ENCODE assay signal across 8 cellular contexts in the genomic region with DNA sequence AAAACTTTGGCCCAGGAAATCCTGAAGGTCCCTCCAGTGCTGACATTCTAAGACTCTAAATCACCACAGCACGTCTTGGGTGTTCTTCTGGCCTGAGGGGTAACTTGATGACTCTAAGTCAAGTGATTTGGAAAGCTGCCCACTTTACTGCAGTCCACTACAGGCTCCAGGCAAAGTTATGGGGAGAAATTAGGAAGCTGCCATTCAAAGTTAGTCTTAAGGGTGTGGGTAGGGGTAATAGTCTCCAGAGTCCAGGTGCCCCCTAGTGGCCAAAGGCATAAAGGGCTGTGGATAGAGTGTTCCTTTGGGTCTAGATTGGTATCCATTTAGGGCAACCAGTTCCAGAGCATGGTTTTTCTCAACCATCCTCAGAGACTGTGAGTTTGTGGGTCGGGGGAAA. TPM values are rescaled to one million over a fixed set of nuclear protein-coding genes. Genes with fewer than 3 reads are reported as not detected.
DNase-seq lines count a peak whose midpoint lies in the region; ATAC-seq and TF ChIP-seq lines count a peak whose summit lies in the region.

No MANE protein-coding gene starts in this region.

- no peak for TF ChIP-seq POLR2A in adrenal gland (IDR thresholded peaks at IDR 0.05)

- no peaks in the 10 kb centered on the region for H3K27me3 ChIP-seq in Loucy (ENCODE audit: insufficient read depth, low read length, poor library complexity, severe bottlenecking)
- no peaks in the 10 kb centered on the region for H3K27me3 ChIP-seq in SU-DHL-6 (ENCODE audit: low read length)
- peaks cover 3% of the 10 kb centered on the region for H3K27me3 ChIP-seq in adrenal gland
- H3K27me3 ChIP-seq in left ventricle myocardium inferior (ENCODE audit: low read depth) = no peaks in the 10 kb centered on the region

- H3K4me3 ChIP-seq in Loucy (ENCODE audit: low read length, poor library complexity, severe bottlenecking) = no peak overlapping the region
- H3K4me3 ChIP-seq in SU-DHL-6 (ENCODE audit: insufficient read depth, low read length, poor library complexity, severe bottlenecking) = no peak overlapping the region
- no peak overlapping the region for H3K4me3 ChIP-seq in adrenal gland
- no peak overlapping the region for H3K4me3 ChIP-seq in left ventricle myocardium inferior

- no peak overlapping the region for H3K4me2 ChIP-seq in Loucy (ENCODE audit: low read depth, low read length, poor library complexity, severe bottlenecking)
- H3K4me2 ChIP-seq in SU-DHL-6 (ENCODE audit: low read depth, low read length, poor library complexity, severe bottlenecking) = no peak overlapping the region

- no peaks in the 10 kb centered on the region for H3K9me3 ChIP-seq in Loucy (ENCODE audit: insufficient read depth, low read depth, low read length)
- H3K9me3 ChIP-seq in SU-DHL-6 (ENCODE audit: insufficient read depth, low read length) = no peaks in the 10 kb centered on the region
- H3K9me3 ChIP-seq in adrenal gland (replicated peaks in 1 of 3) = no peaks in the 10 kb centered on the region
- no peaks in the 10 kb centered on the region for H3K9me3 ChIP-seq in left ventricle myocardium inferior (replicated peaks)

- no peaks in the 10 kb centered on the region for H3F3A ChIP-seq in Loucy (ENCODE audit: low read depth)
- H3F3A ChIP-seq in SU-DHL-6 (ENCODE audit: insufficient read depth) = no peaks in the 10 kb centered on the region

- H3K9ac ChIP-seq in Loucy (ENCODE audit: low read depth, low read length, poor library complexity, severe bottlenecking) (no peak overlapping the region), SU-DHL-6 (ENCODE audit: low read length) (no peak overlapping the region)

- DNase-seq in COLO829 (ENCODE audit: low spot score) (peak; percentile 86), adrenal gland (peak; percentile 60 to 88 (median 73)), left ventricle myocardium inferior (peak; percentile 31), sciatic nerve (ENCODE audit: low spot score) (peak; percentile 77)

- H3K36me3 ChIP-seq in Loucy (ENCODE audit: insufficient read depth, low read length) = no peaks in the 10 kb centered on the region
- no peaks in the 10 kb centered on the region for H3K36me3 ChIP-seq in SU-DHL-6 (ENCODE audit: low read length)
- no peaks in the 10 kb centered on the region for H3K36me3 ChIP-seq in adrenal gland (replicated peaks in 1 of 2)
- H3K36me3 ChIP-seq in left ventricle myocardium inferior = no peaks in the 10 kb centered on the region

- intact Hi-C loops in adrenal gland (cut with DNase I) = loop anchor here in 1 of 2 donors (10.0 kb wide), 1 partner anchor 162 kb away; no protein-coding TSS in a partner anchor
- intact Hi-C loops in left ventricle myocardium inferior (cut with micrococcal nuclease) = loop anchor here (10.0 kb wide), 1 partner anchor 162 kb away; no protein-coding TSS in a partner anchor
- intact Hi-C loops in sciatic nerve (cut with DNase I) = no loop called here

- H3K4me1 ChIP-seq in Loucy (ENCODE audit: insufficient read depth, low read length, poor library complexity, severe bottlenecking) (no peaks in the 10 kb centered on the region), adrenal gland (replicated peaks in 1 of 2) (no peaks in the 10 kb centered on the region), left ventricle myocardium inferior (no peaks in the 10 kb centered on the region)

- H2AFZ ChIP-seq in Loucy (ENCODE audit: low read length) (no peak overlapping the region), SU-DHL-6 (ENCODE audit: low read depth, low read length, severe bottlenecking) (no peak overlapping the region)

- no peak overlapping the region for H3K27ac ChIP-seq in SU-DHL-6 (ENCODE audit: low read depth, low read length)
- H3K27ac ChIP-seq in adrenal gland = peak overlapping the region in 1 of 5 donors; percentile 44
- no peak overlapping the region for H3K27ac ChIP-seq in left ventricle myocardium inferior (replicated peaks)

- H3K79me2 ChIP-seq in Loucy (ENCODE audit: insufficient read depth, low read length) (no peaks in the 10 kb centered on the region), SU-DHL-6 (ENCODE audit: insufficient read depth, low read length) (no peaks in the 10 kb centered on the region)

- ATAC-seq in GM19468 (IDR thresholded peaks at IDR 0.05; ENCODE audit: extremely low read depth, unreplicated experiment) = peak; percentile 67
- peak; percentile 92 for ATAC-seq in sciatic nerve
- ATAC-seq in HG03039 (IDR thresholded peaks at IDR 0.05; ENCODE audit: unreplicated experiment) = no peak

- WGBS in adrenal gland, 4 donors = 11 to 44% (median 15%) methylated on average over 1 to 2 of the region's 2 CpGs

- H3K9me2 ChIP-seq in Loucy (replicated peaks; ENCODE audit: low read depth, low read length) (no peaks in the 10 kb centered on the region), SU-DHL-6 (replicated peaks; ENCODE audit: insufficient read depth, low read length) (no peaks in the 10 kb centered on the region)

- TF ChIP-seq CTCF in Loucy (conservative IDR thresholded peaks at IDR 0.05; ENCODE audit: low read length) = peak; percentile 68
- TF ChIP-seq CTCF in SU-DHL-6 (IDR thresholded peaks at IDR 0.05; ENCODE audit: insufficient read depth, low read length, poor library complexity, severe bottlenecking) = peak; percentile 55
- TF ChIP-seq CTCF in adrenal gland (IDR thresholded peaks at IDR 0.05) = peak; percentile 60 to 77 (median 70)
- peak; percentile 73 for TF ChIP-seq CTCF in left ventricle myocardium inferior (IDR thresholded peaks at IDR 0.05; ENCODE audit: borderline replicate concordance)

- H4K20me1 ChIP-seq in Loucy (ENCODE audit: insufficient read depth, low read length, poor library complexity, severe bottlenecking) (no peaks in the 10 kb centered on the region), SU-DHL-6 (ENCODE audit: low read depth, low read length) (no peaks in the 10 kb centered on the region)

RNA-seq across cellular contexts. Expression of gene SLC16A2, which starts 38.7 kb away (rescaled TPM):
- 100 to 1,000 TPM in 1 of 8 donors, 10 to 100 TPM in 7; 36.8 to 109 (median 56.6) TPM for total RNA-seq in adrenal gland
- 10 to 100 TPM in 2 of 3 donors, 1 to 10 TPM in 1; 9.3 to 97.9 (median 13.4) TPM for polyA plus RNA-seq in adrenal gland
- total RNA-seq in left ventricle myocardium inferior = 6.1 TPM
- 18.2 TPM for total RNA-seq in sciatic nerve

Comparison
In these comparisons a context has a peak if more than half of its experiments do, and no peak if none do; other contexts are left out.
1. DNase-seq: peak in every context shown above with its lines; median percentile 86 in COLO829; 77 in sciatic nerve; 73 in adrenal gland; 31 in left ventricle myocardium inferior.